Comparison of ENCODE assay signal across 35 cellular contexts in genomic region chr9:137134191-137134590, GRCh38. TPM values are rescaled to one million over a fixed set of nuclear protein-coding genes. Genes with fewer than 3 reads are reported as not detected.
"Had no signal": no experiment of that assay in that cellular context is flagged by ENCODE, and none has a peak within 500 bp of the region (broad histone marks: within the 10 kb centered on the region; RNA-seq: fewer than 3 reads in every experiment).

No MANE protein-coding gene starts in this region.

- FAIRE-seq: islet of Langerhans, kidney, small intestine, urothelium cell line had no signal

- H3K27ac ChIP-seq: left ventricle myocardium inferior, neural progenitor cell, neutrophil, parathyroid adenoma, sigmoid colon, spleen, suprapubic skin, thoracic aorta, tibial artery, upper lobe of right lung had no signal

- H3K4me1 ChIP-seq: neural progenitor cell, parathyroid adenoma, upper lobe of right lung had no signal

- H3K36me3 ChIP-seq: left ventricle myocardium inferior, neural progenitor cell, neutrophil, sigmoid colon, spleen, suprapubic skin, thoracic aorta, tibial artery, upper lobe of right lung had no signal

- H3K79me2 ChIP-seq: parathyroid adenoma had no signal

- H3K9ac ChIP-seq: neural progenitor cell, parathyroid adenoma had no signal

- DNase-seq: hypothalamus; immature natural killer cell; kidney; left colon; left ventricle myocardium inferior; mesendoderm; naive B cell; natural killer cell; nephron progenitor cell; occipital lobe; retina; sigmoid colon; small intestine; spleen; stimulated activated CD4-positive, alpha-beta T cell treated with anti-CD3 and anti-CD28 coated beads, Interleukin-4, amount 100 ng/mL, for 24 hours; stimulated activated naive CD4-positive, alpha-beta T cell; tibial artery; trophoblast cell; upper lobe of right lung had no signal

- H3K9me3 ChIP-seq: neutrophil, suprapubic skin, upper lobe of right lung had no signal

- H2AFZ ChIP-seq: neural progenitor cell, parathyroid adenoma had no signal

- H3K4me3 ChIP-seq: left ventricle myocardium inferior, lung, neural progenitor cell, sigmoid colon, spleen, suprapubic skin, thoracic aorta, tibial artery, upper lobe of right lung had no signal

- H3K4me2 ChIP-seq: neural progenitor cell had no signal

- ATAC-seq: left colon; natural killer cell; right cardiac atrium; stimulated activated effector memory CD8-positive, alpha-beta T cell treated with anti-CD3 and anti-CD28 coated beads, Interleukin-12 subunit alpha, Interleukin-12 subunit beta, amount 100 ng/mL, for 72 hours; upper lobe of right lung had no signal

RNA-seq across cellular contexts. Expression of gene GRIN1, which starts 4.8 kb away (rescaled TPM):
- total RNA-seq: left ventricle myocardium inferior, mononuclear cell, natural killer cell, osteocyte, posterior vena cava, subcutaneous adipose tissue, thoracic aorta had no signal
- polyA plus RNA-seq: immature natural killer cell had no signal

RNA-seq across cellular contexts. Expression of gene LRRC26, which starts 35.7 kb away (rescaled TPM):
- total RNA-seq: left ventricle myocardium inferior, mesothelial cell of epicardium, natural killer cell, osteocyte, posterior vena cava, right cardiac atrium, subcutaneous adipose tissue, thoracic aorta, upper lobe of right lung had no signal
- polyA plus RNA-seq: right cardiac atrium had no signal

RNA-seq across cellular contexts. Expression of gene TMEM210, which starts 37.7 kb away (rescaled TPM):
- total RNA-seq: kidney, left ventricle myocardium inferior, lower leg skin, lung, mesothelial cell of epicardium, mononuclear cell, natural killer cell, occipital lobe, osteocyte, posterior vena cava, right cardiac atrium, sigmoid colon, spleen, subcutaneous adipose tissue, suprapubic skin, thoracic aorta, upper lobe of right lung had no signal
- polyA plus RNA-seq: immature natural killer cell, lung, right cardiac atrium, small intestine, spleen had no signal
